8 cellular contexts compared by ENCODE assay signal in genomic region chr3:127791221-127791913, GRCh38. TPM values are rescaled to one million over a fixed set of nuclear protein-coding genes. Genes with fewer than 3 reads are reported as not detected.
DNase-seq lines count a peak whose midpoint lies in the region; ATAC-seq and TF ChIP-seq lines count a peak whose summit lies in the region.

No MANE protein-coding gene starts in this region.

- H3K4me1 ChIP-seq in SK-N-SH (ENCODE audit: control insufficient read depth in 1 of 2, insufficient read depth in 2 of 2, low read depth in 1 of 2, low read length in 1 of 2) (peaks cover 11 to 56% of the 10 kb centered on the region in 2 experiments; a peak in 3 of 4 replicates), smooth muscle cell (ENCODE audit: low read depth) (peaks cover 16% of the 10 kb centered on the region)

- H3K9me3 ChIP-seq in SK-N-SH, result no peaks in the 10 kb centered on the region
- no peaks in the 10 kb centered on the region for H3K9me3 ChIP-seq in smooth muscle cell (replicated peaks; ENCODE audit: low read depth)

- H3K27me3 ChIP-seq in SK-N-SH (ENCODE audit: insufficient read depth) (no peaks in the 10 kb centered on the region), smooth muscle cell (ENCODE audit: low read depth) (no peaks in the 10 kb centered on the region)

- no peak for TF ChIP-seq EP300 in SK-N-SH (IDR thresholded peaks at IDR 0.05; ENCODE audit: borderline replicate concordance in 1 of 2, low read depth in 1 of 2, low read length in 1 of 2)

- H3K36me3 ChIP-seq in SK-N-SH (replicated peaks in 1 of 2; ENCODE audit: control insufficient read depth in 1 of 2, insufficient read depth in 2 of 2, low read length in 1 of 2), result no peaks in the 10 kb centered on the region
- no peaks in the 10 kb centered on the region for H3K36me3 ChIP-seq in smooth muscle cell (ENCODE audit: low read depth)

- ATAC-seq in GM21360 (IDR thresholded peaks at IDR 0.05; ENCODE audit: unreplicated experiment), result peak; percentile 59

- peak; percentile 29 for TF ChIP-seq RAD21 in SK-N-SH (IDR thresholded peaks at IDR 0.05; ENCODE audit: low read length)

- H3K79me2 ChIP-seq in SK-N-SH (ENCODE audit: insufficient read depth), result no peaks in the 10 kb centered on the region
- H3K79me2 ChIP-seq in smooth muscle cell (ENCODE audit: low read depth), result no peaks in the 10 kb centered on the region

- no peaks in the 10 kb centered on the region for H4K20me1 ChIP-seq in SK-N-SH (ENCODE audit: insufficient read depth)
- H4K20me1 ChIP-seq in smooth muscle cell (ENCODE audit: low read depth), result no peaks in the 10 kb centered on the region

- H2AFZ ChIP-seq in SK-N-SH (ENCODE audit: low read depth) (no peak overlapping the region), smooth muscle cell (ENCODE audit: low read depth) (peak overlapping the region; percentile 15)

- DNase-seq in NCI-H510A treated with DMSO at 0.1 percent for 48 hours (lab: John Stamatoyannopoulos, UW) (peak; percentile 56), NCI-H510A (lab: John Stamatoyannopoulos, UW) (no peak), HuH-7 (ENCODE audit: low spot score) (peak; percentile 53), SK-N-SH (no peak), fibroblast of peridontal ligament (ENCODE audit: extremely low read depth) (peak; percentile 83), smooth muscle cell (lab: John Stamatoyannopoulos, UW; ENCODE audit: unreplicated experiment) (no peak), NK-92 (lab: John Stamatoyannopoulos, UW; ENCODE audit: unreplicated experiment) (no peak)

- no peak overlapping the region for H3K4me2 ChIP-seq in SK-N-SH
- peak overlapping the region; percentile 59 for H3K4me2 ChIP-seq in smooth muscle cell

- H3K27ac ChIP-seq in SK-N-SH (ENCODE audit: low read depth in 2 of 2, low read length in 1 of 2) (no peak overlapping the region), smooth muscle cell (ENCODE audit: low read depth) (peak overlapping the region; percentile 56)

- no peaks in the 10 kb centered on the region for H3K9me2 ChIP-seq in SK-N-SH

- TF ChIP-seq CTCF in SK-N-SH (IDR thresholded peaks at IDR 0.05) (no peak; the same call in 1 of the 2 replicates), smooth muscle cell (IDR thresholded peaks at IDR 0.05; ENCODE audit: borderline replicate concordance, insufficient read depth, poor library complexity, severe bottlenecking) (no peak)

- H3K9ac ChIP-seq in SK-N-SH (no peak overlapping the region), smooth muscle cell (ENCODE audit: low read depth) (no peak overlapping the region)

- H3F3A ChIP-seq in SK-N-SH (replicated peaks; ENCODE audit: insufficient read depth) (no peaks in the 10 kb centered on the region), smooth muscle cell (ENCODE audit: low read depth) (peaks cover 18% of the 10 kb centered on the region)

- CTCF ChIA-PET in SK-N-SH (lab: Yijun Ruan, JAX), result interaction anchor here (1.1 to 3.3 kb wide), 3 partner anchors 31 to 168 kb away, joined by 4 to 11 read pairs (median 4); partner anchors contain the start of gene MGLL

- WGBS in SK-N-SH (ENCODE audit: low lambda C conversion rate), result 80% methylated on average over 9 of the region's 9 CpGs
- WGBS in smooth muscle cell (ENCODE audit: low lambda C conversion rate), result 22% methylated on average over 9 of the region's 9 CpGs

- POLR2A ChIA-PET in SK-N-SH (lab: Yijun Ruan, JAX), result no interaction called here

- no peak overlapping the region for H3K4me3 ChIP-seq in SK-N-SH (ENCODE audit: low read depth in 2 of 2, low read length in 1 of 2)
- no peak overlapping the region for H3K4me3 ChIP-seq in smooth muscle cell

TF ChIP-seq in SK-N-SH, 30 proteins besides CTCF, POLR2A, EP300 and RAD21:
- 0 out of 2 replicates have a peak, but pooled peaks have one; percentile 6 for TF ChIP-seq SMC3 (IDR thresholded peaks at IDR 0.05; ENCODE audit: low read depth, low read length)
- no peak for TF ChIP-seq ZBTB33 (IDR thresholded peaks at IDR 0.05; ENCODE audit: borderline replicate concordance, low read depth)
- TF ChIP-seq YY1 (IDR thresholded peaks at IDR 0.05; ENCODE audit: low read depth), result no peak
- TF ChIP-seq RXRA (IDR thresholded peaks at IDR 0.05; ENCODE audit: borderline replicate concordance, low read depth), result no peak
- TF ChIP-seq MXI1 (IDR thresholded peaks at IDR 0.05; ENCODE audit: low read depth, low read length), result no peak

RNA-seq across cellular contexts. Expression of gene MGLL, which starts 30.9 kb away (rescaled TPM):
- polyA plus RNA-seq in SK-N-SH (2012; rRNA removed) (2.0 and 2.2 TPM in 2 replicates), smooth muscle cell (22.5 and 37.3 TPM in 2 replicates)
- polyA plus RNA-seq in SK-N-SH (2012; cell fraction: cytosol; rRNA removed), result 1.7 and 2.7 TPM in 2 replicates
- polyA plus RNA-seq in SK-N-SH (2012; cell fraction: nucleus; rRNA removed), result 2.2 and 3.7 TPM in 2 replicates
- 4.4 and 13.6 TPM in 2 replicates for total RNA-seq in smooth muscle cell

Comparison
In these comparisons a context has a peak if more than half of its experiments do, and no peak if none do; other contexts are left out.
1. DNase-seq: peak in NCI-H510A treated with DMSO at 0.1 percent for 48 hours (single experiment), HuH-7 (single experiment) and fibroblast of peridontal ligament (single experiment); none in NCI-H510A (single experiment), SK-N-SH (single experiment), smooth muscle cell (single experiment) and NK-92 (single experiment).